In genomic region chr12:9134981-9135628, GRCh38 we compare ENCODE assay signal across 1 cellular context.
TF ChIP-seq lines count a peak whose summit lies in the region.

No MANE protein-coding gene starts in this region.

TF ChIP-seq in WTC11, 78 proteins besides CTCF, POLR2A, EP300 and RAD21 (continued from another document):
- TF ChIP-seq STAT6 (CRISPR knock-in tag; conservative IDR thresholded peaks at IDR 0.05; ENCODE audit: low read depth) = no peak
- no peak for TF ChIP-seq MXD4 (CRISPR knock-in tag; IDR thresholded peaks at IDR 0.05; ENCODE audit: borderline replicate concordance)
- no peak for TF ChIP-seq HMGXB4 (CRISPR knock-in tag; IDR thresholded peaks at IDR 0.05)
- TF ChIP-seq FOXP4 (CRISPR knock-in tag; IDR thresholded peaks at IDR 0.05) = no peak
- TF ChIP-seq FOXP1 (CRISPR knock-in tag; IDR thresholded peaks at IDR 0.05; ENCODE audit: borderline replicate concordance) = no peak
- TF ChIP-seq CREM (CRISPR knock-in tag; IDR thresholded peaks at IDR 0.05) = no peak
- no peak for TF ChIP-seq GTF2I (CRISPR knock-in tag; conservative IDR thresholded peaks at IDR 0.05)
